Comparison of ENCODE assay signal across 8 cellular contexts in the genomic region with DNA sequence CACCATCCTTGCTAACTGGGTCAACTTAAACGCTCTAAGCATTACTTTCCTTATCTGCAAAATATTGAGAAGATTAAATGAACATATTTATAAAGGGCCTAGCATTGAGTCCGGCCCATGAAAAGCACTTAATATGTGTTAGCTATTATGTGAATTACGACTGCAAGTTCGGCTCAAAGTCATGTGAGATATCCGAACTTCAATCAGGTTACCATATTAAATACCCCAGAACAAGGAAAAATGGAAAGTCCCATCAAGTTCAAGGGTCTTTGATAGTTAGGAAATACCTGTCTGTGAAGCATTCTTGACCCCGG. TPM values are rescaled to one million over a fixed set of nuclear protein-coding genes. Genes with fewer than 3 reads are reported as not detected.
DNase-seq lines count a peak whose midpoint lies in the region; ATAC-seq, FAIRE-seq and TF ChIP-seq lines count a peak whose summit lies in the region.

No MANE protein-coding gene starts in this region.

- intact Hi-C loops in CD4-positive, alpha-beta T cell (cut with DNase I, micrococcal nuclease), result loop anchor here (2.0 to 10.0 kb wide), 7 partner anchors 49 to 1773 kb away; a partner anchor contains a TSS

- in situ Hi-C loops in brain microvascular endothelial cell (cut with HindIII; ENCODE audit: low pct_ligation_motif_present, low sequenced_read_pairs), result no loop called here

- peak overlapping the region; percentile 93 for H3K27ac Mint-ChIP-seq in CD4-positive, alpha-beta T cell
- peak overlapping the region; percentile 93 to 98 (median 96) for H3K27ac Mint-ChIP-seq in naive thymus-derived CD8-positive, alpha-beta T cell

- no peak for TF ChIP-seq CTCF in CD4-positive, alpha-beta T cell (IDR thresholded peaks at IDR 0.05)
- TF ChIP-seq CTCF in brain microvascular endothelial cell (IDR thresholded peaks at IDR 0.05; ENCODE audit: low read depth, low read length, missing control alignments), result no peak

- TF ChIP-seq POLR2A in GM12892 (IDR thresholded peaks at IDR 0.05; ENCODE audit: low read depth, low read length), result no peak

- H3K27me3 Mint-ChIP-seq in CD4-positive, alpha-beta T cell, result peaks cover 16% of the 10 kb centered on the region
- peaks cover 0 to 21% (median 5%) of the 10 kb centered on the region in 5 donors for H3K27me3 Mint-ChIP-seq in naive thymus-derived CD8-positive, alpha-beta T cell

- ATAC-seq in CD4-positive, alpha-beta T cell (ENCODE audit: poor library complexity), result no peak
- ATAC-seq in HG02884 (IDR thresholded peaks at IDR 0.05; ENCODE audit: unreplicated experiment), result peak; percentile 9
- ATAC-seq in naive thymus-derived CD8-positive, alpha-beta T cell, result peak; percentile 3 to 24

- H3K4me3 ChIP-seq in brain microvascular endothelial cell (ENCODE audit: low read depth, low read length), result peak overlapping the region; percentile 69

- peaks cover 14% of the 10 kb centered on the region for H3K36me3 Mint-ChIP-seq in CD4-positive, alpha-beta T cell (ENCODE audit: low read depth)
- peaks cover 0 to 4% (median 0%) of the 10 kb centered on the region in 3 donors for H3K36me3 Mint-ChIP-seq in naive thymus-derived CD8-positive, alpha-beta T cell

- H3K4me1 Mint-ChIP-seq in CD4-positive, alpha-beta T cell (ENCODE audit: low read depth), result peaks cover 40% of the 10 kb centered on the region
- peaks cover 13 to 37% (median 34%) of the 10 kb centered on the region in 4 donors for H3K4me1 Mint-ChIP-seq in naive thymus-derived CD8-positive, alpha-beta T cell

- DNase-seq in CD4-positive, alpha-beta T cell, result no peak
- DNase-seq in brain microvascular endothelial cell, result no peak
- no peak for DNase-seq in naive thymus-derived CD8-positive, alpha-beta T cell
- DNase-seq in central memory CD4-positive, alpha-beta T cell, result no peak
- DNase-seq in GM12892 (ENCODE audit: insufficient read length), result no peak
- no peak for DNase-seq in activated CD4-positive, CD25-positive, alpha-beta regulatory T cell (lab: John Stamatoyannopoulos, UW)
- DNase-seq in hypothalamus (lab: John Stamatoyannopoulos, UW), result no peak

- H3K36me3 ChIP-seq in brain microvascular endothelial cell (replicated peaks), result no peaks in the 10 kb centered on the region

- CTCF ChIA-PET in CD4-positive, alpha-beta T cell (lab: Charles Lee), result interaction anchor here (1.7 kb wide), 1 partner anchor 67 kb away, joined by 6 read pairs; no protein-coding TSS in a partner anchor

- H3K27ac ChIP-seq in CD4-positive, alpha-beta T cell (ENCODE audit: low read depth, low read length), result no peak overlapping the region
- H3K27ac ChIP-seq in brain microvascular endothelial cell, result peak overlapping the region; percentile 80

- POLR2A ChIA-PET in CD4-positive, alpha-beta T cell (lab: Charles Lee), result interaction anchor here (1.3 to 3.9 kb wide), 3 partner anchors 51 to 426 kb away, joined by 6 to 40 read pairs (median 14); a partner anchor contains a TSS
- POLR2A ChIA-PET in naive thymus-derived CD8-positive, alpha-beta T cell (lab: Charles Lee), result interaction anchor here (1.4 to 3.0 kb wide), 2 partner anchors 51 to 65 kb away, joined by 6 to 38 read pairs; a partner anchor contains a TSS

- no peak for FAIRE-seq in GM12892 (lab: Jason Lieb, UNC)

- H3K9me3 ChIP-seq in CD4-positive, alpha-beta T cell (ENCODE audit: control insufficient read depth, low read length), result no peaks in the 10 kb centered on the region

- H3K4me3 Mint-ChIP-seq in CD4-positive, alpha-beta T cell, result peak overlapping the region; percentile 93
- peak overlapping the region; percentile 89 to 96 (median 94) for H3K4me3 Mint-ChIP-seq in naive thymus-derived CD8-positive, alpha-beta T cell

- H3K9me3 Mint-ChIP-seq in CD4-positive, alpha-beta T cell, result no peaks in the 10 kb centered on the region
- no peaks in the 10 kb centered on the region for H3K9me3 Mint-ChIP-seq in naive thymus-derived CD8-positive, alpha-beta T cell

- no peaks in the 10 kb centered on the region for H3K27me3 ChIP-seq in CD4-positive, alpha-beta T cell (ENCODE audit: control insufficient read depth, insufficient read depth, low read length)
- H3K27me3 ChIP-seq in brain microvascular endothelial cell (replicated peaks), result peaks cover 3% of the 10 kb centered on the region

RNA-seq across cellular contexts. Expression of a gene that starts 0.5 kb away (rescaled TPM):
- 10 to 100 TPM; 17.5 to 17.9 TPM for total RNA-seq in CD4-positive, alpha-beta T cell
- total RNA-seq in naive thymus-derived CD8-positive, alpha-beta T cell, result 10 to 100 TPM; 29.6 to 36.8 TPM
- polyA plus RNA-seq in naive thymus-derived CD8-positive, alpha-beta T cell, result 10 to 100 TPM in 1 of 3 donors, 1 to 10 TPM in 2; 5.5 to 10.2 (median 8.4) TPM
- 4.8 TPM for polyA plus RNA-seq in GM12892 (2012; ENCODE audit: missing spikeins)
